8 cellular contexts compared by ENCODE assay signal in genomic region chr10:43407148-43407575, GRCh38. TPM values are rescaled to one million over a fixed set of nuclear protein-coding genes. Genes with fewer than 3 reads are reported as not detected.
DNase-seq lines count a peak whose midpoint lies in the region; ATAC-seq and TF ChIP-seq lines count a peak whose summit lies in the region.

No MANE protein-coding gene starts in this region.

- CTCF ChIA-PET in MCF 10A (lab: Yijun Ruan, JAX), result interaction anchor here (0.6 to 1.4 kb wide), 9 partner anchors 13 to 51 kb away, joined by 3 to 5 read pairs (median 3); no protein-coding TSS in a partner anchor

- peak; percentile 33 for ATAC-seq in GM18498 (IDR thresholded peaks at IDR 0.05; ENCODE audit: unreplicated experiment)
- ATAC-seq in HG03159 (IDR thresholded peaks at IDR 0.05; ENCODE audit: unreplicated experiment), result peak; percentile 19

- H3K27me3 Mint-ChIP-seq in MCF 10A (ENCODE audit: insufficient read depth, unreplicated experiment) (no peaks in the 10 kb centered on the region), immature natural killer cell (ENCODE audit: low read depth in 3 of 3) (peaks cover 23 to 34% (median 29%) of the 10 kb centered on the region in 3 donors)

- H3K36me3 Mint-ChIP-seq in MCF 10A (ENCODE audit: insufficient read depth, unreplicated experiment), result peaks cover 48% of the 10 kb centered on the region
- H3K36me3 Mint-ChIP-seq in immature natural killer cell, result peaks cover 0 to 5% (median 4%) of the 10 kb centered on the region in 3 donors

- H3F3A ChIP-seq in smooth muscle cell (ENCODE audit: low read depth), result peaks cover 9% of the 10 kb centered on the region

- H3K27me3 ChIP-seq in smooth muscle cell (ENCODE audit: low read depth), result no peaks in the 10 kb centered on the region

- no peak overlapping the region for H2AFZ ChIP-seq in smooth muscle cell (ENCODE audit: low read depth)

- H3K4me3 Mint-ChIP-seq in MCF 10A (ENCODE audit: unreplicated experiment) (peak overlapping the region; percentile 89), immature natural killer cell (peak overlapping the region; percentile 97 to 100 (median 99))

- no peaks in the 10 kb centered on the region for H3K9me3 ChIP-seq in smooth muscle cell (replicated peaks; ENCODE audit: low read depth)

- 1% methylated on average over 56 of the region's 59 CpGs for WGBS in smooth muscle cell (ENCODE audit: low lambda C conversion rate)

- intact Hi-C loops in MCF 10A (cut with micrococcal nuclease), result no loop called here

- DNase-seq in T-helper 22 cell (ENCODE audit: low read depth) (peak; percentile 23), MCF 10A (ENCODE audit: unreplicated experiment) (no peak), immature natural killer cell (peak; percentile 67 to 73 (median 68)), smooth muscle cell (lab: John Stamatoyannopoulos, UW; ENCODE audit: unreplicated experiment) (peak; percentile 50), kidney glomerular epithelial cell (lab: John Stamatoyannopoulos, UW) (no peak), DMS79 (lab: John Stamatoyannopoulos, UW) (no peak)

- H3K9ac ChIP-seq in smooth muscle cell (ENCODE audit: low read depth), result peak overlapping the region; percentile 97

- peak overlapping the region; percentile 99 for H3K27ac Mint-ChIP-seq in MCF 10A (ENCODE audit: low read depth, unreplicated experiment)
- peak overlapping the region; percentile 96 to 100 (median 99) for H3K27ac Mint-ChIP-seq in immature natural killer cell

- peaks cover 28% of the 10 kb centered on the region for H3K4me1 Mint-ChIP-seq in MCF 10A (ENCODE audit: insufficient read depth, unreplicated experiment)
- peaks cover 58 to 64% of the 10 kb centered on the region in 2 donors for H3K4me1 Mint-ChIP-seq in immature natural killer cell

- POLR2A ChIA-PET in MCF 10A (lab: Yijun Ruan, JAX), result interaction anchor here (0.7 to 8.8 kb wide), 17 partner anchors 10 to 1201 kb away, joined by 3 to 169 read pairs (median 5); partner anchors contain the start of genes CSGALNACT2 and ZNF487

- H4K20me1 ChIP-seq in smooth muscle cell (ENCODE audit: low read depth), result peaks cover 57% of the 10 kb centered on the region

- H3K4me2 ChIP-seq in smooth muscle cell, result peak overlapping the region; percentile 93

- H3K4me1 ChIP-seq in smooth muscle cell (ENCODE audit: low read depth), result peaks cover 19% of the 10 kb centered on the region

- peak overlapping the region; percentile 99 for H3K27ac ChIP-seq in smooth muscle cell (ENCODE audit: low read depth)

- H3K36me3 ChIP-seq in smooth muscle cell (ENCODE audit: low read depth), result no peaks in the 10 kb centered on the region

- H3K4me3 ChIP-seq in smooth muscle cell, result peak overlapping the region; percentile 80

- H3K79me2 ChIP-seq in smooth muscle cell (ENCODE audit: low read depth), result peaks cover 47% of the 10 kb centered on the region

- TSS peak; percentile 39 for BruUV-seq in MCF 10A (replicated peaks; lab: Mats Ljungman, UMichigan)

- TF ChIP-seq CTCF in MCF 10A (IDR thresholded peaks at IDR 0.05; ENCODE audit: unreplicated experiment) (no peak), smooth muscle cell (IDR thresholded peaks at IDR 0.05; ENCODE audit: borderline replicate concordance, insufficient read depth, poor library complexity, severe bottlenecking) (no peak)

- H3K9me3 Mint-ChIP-seq in MCF 10A (ENCODE audit: unreplicated experiment), result no peaks in the 10 kb centered on the region
- H3K9me3 Mint-ChIP-seq in immature natural killer cell, result no peaks in the 10 kb centered on the region

RNA-seq across cellular contexts. Expression of gene HNRNPF, which starts 1.8 kb away (rescaled TPM):
- 184 and 198 TPM in 2 replicates for total RNA-seq in MCF 10A (2022)
- 100 to 1,000 TPM; 184 to 274 (median 203) TPM for polyA plus RNA-seq in immature natural killer cell
- 112 and 119 TPM in 2 replicates for total RNA-seq in smooth muscle cell
- 71.9 and 83.9 TPM in 2 replicates for polyA plus RNA-seq in smooth muscle cell

RNA-seq across cellular contexts. Expression of gene ZNF487, which starts 29.7 kb away (rescaled TPM):
- total RNA-seq in MCF 10A (2022) (2.2 and 2.6 TPM in 2 replicates), smooth muscle cell (6.4 and 9.6 TPM in 2 replicates)
- polyA plus RNA-seq in immature natural killer cell (10 to 100 TPM in 2 of 3 donors, 1 to 10 TPM in 1; 7.7 to 15.8 (median 13.0) TPM), smooth muscle cell (4.6 and 5.1 TPM in 2 replicates)

RNA-seq across cellular contexts. Expression of gene FXYD4, which starts 35.7 kb away (rescaled TPM):
- not detected in 2 replicates for total RNA-seq in MCF 10A (2022)
- polyA plus RNA-seq in immature natural killer cell, result not detected
- total RNA-seq in smooth muscle cell, result not detected in 2 replicates
- polyA plus RNA-seq in smooth muscle cell, result not detected in 2 replicates

Comparison
In these comparisons a context has a peak if more than half of its experiments do, and no peak if none do; other contexts are left out.
1. DNase-seq: peak in T-helper 22 cell (single experiment), immature natural killer cell (3 of 3) and smooth muscle cell (single experiment); none in MCF 10A (single experiment), kidney glomerular epithelial cell (single experiment) and DMS79 (single experiment).